In genomic region chr2:100820346-100821254, GRCh38 we compare ENCODE assay signal across 8 cellular contexts. TPM values are rescaled to one million over a fixed set of nuclear protein-coding genes. Genes with fewer than 3 reads are reported as not detected.
DNase-seq lines count a peak whose midpoint lies in the region; ATAC-seq and TF ChIP-seq lines count a peak whose summit lies in the region.

No MANE protein-coding gene starts in this region.

- H3K27me3 Mint-ChIP-seq in CD8-positive, alpha-beta T cell (ENCODE audit: low read depth): peaks cover 6% of the 10 kb centered on the region
- peaks cover 75% of the 10 kb centered on the region for H3K27me3 Mint-ChIP-seq in WTC11 (ENCODE audit: low read depth)

- peak overlapping the region; percentile 79 for H3K4me3 Mint-ChIP-seq in CD8-positive, alpha-beta T cell
- peak overlapping the region; percentile 73 for H3K4me3 Mint-ChIP-seq in WTC11

- DNase-seq in CD8-positive, alpha-beta T cell: no peak
- DNase-seq in WTC11 (ENCODE audit: low spot score) (peak; percentile 20), esophagus squamous epithelium (lab: John Stamatoyannopoulos, UW) (no peak), osteoblast (ENCODE audit: insufficient read length, low spot score, missing footprints) (peak; percentile 66), HUDEP-2 (lab: John Stamatoyannopoulos, UW; ENCODE audit: unreplicated experiment in 76 of 76) (no peak), NCI-H82 (lab: John Stamatoyannopoulos, UW) (no peak), SKM-1 (lab: John Stamatoyannopoulos, UW; ENCODE audit: unreplicated experiment) (no peak)

- no peaks in the 10 kb centered on the region for H3K9me3 ChIP-seq in CD8-positive, alpha-beta T cell (ENCODE audit: low read length)
- H3K9me3 ChIP-seq in esophagus squamous epithelium (no peaks in the 10 kb centered on the region), osteoblast (ENCODE audit: low read depth, low read length) (no peaks in the 10 kb centered on the region)

- POLR2A ChIA-PET in CD8-positive, alpha-beta T cell (lab: Charles Lee): interaction anchor here (0.5 kb wide), 1 partner anchor 37 kb away, joined by 3 read pairs; no protein-coding TSS in a partner anchor
- POLR2A ChIA-PET in WTC11 (lab: Charles Lee): no interaction called here

- peak overlapping the region; percentile 79 for H3K4me2 ChIP-seq in osteoblast (ENCODE audit: insufficient read depth, low read length)

- H3K27me3 ChIP-seq in CD8-positive, alpha-beta T cell (ENCODE audit: insufficient read depth, low read length): no peaks in the 10 kb centered on the region
- peaks cover 0 to 25% (median 0%) of the 10 kb centered on the region in 4 donors for H3K27me3 ChIP-seq in esophagus squamous epithelium
- peaks cover 15% of the 10 kb centered on the region for H3K27me3 ChIP-seq in osteoblast (ENCODE audit: insufficient read depth, low read length)

- peak overlapping the region; percentile 62 for H3K4me3 ChIP-seq in CD8-positive, alpha-beta T cell (ENCODE audit: low read depth, low read length)
- H3K4me3 ChIP-seq in esophagus squamous epithelium (peak overlapping the region; percentile 73 to 92 (median 81)), osteoblast (ENCODE audit: insufficient read depth, low read length) (peak overlapping the region; percentile 76)

- no peak overlapping the region for H3K27ac Mint-ChIP-seq in CD8-positive, alpha-beta T cell
- no peak overlapping the region for H3K27ac Mint-ChIP-seq in WTC11

- peak in 1 of 4 donors; percentile 30 for TF ChIP-seq POLR2A in esophagus squamous epithelium (IDR thresholded peaks at IDR 0.05)

- H3K36me3 ChIP-seq in CD8-positive, alpha-beta T cell (ENCODE audit: insufficient read depth, low read length): no peaks in the 10 kb centered on the region
- H3K36me3 ChIP-seq in esophagus squamous epithelium (no peaks in the 10 kb centered on the region), osteoblast (ENCODE audit: insufficient read depth, low read length) (no peaks in the 10 kb centered on the region)

- 0% methylated on average over 4 of the region's 90 CpGs; no CpG with 5 or more reads in 1 of the 2 donors for WGBS in esophagus squamous epithelium, 2 donors

- H3K79me2 ChIP-seq in osteoblast (ENCODE audit: insufficient read depth, low read length): peaks cover 17% of the 10 kb centered on the region

- H3K36me3 Mint-ChIP-seq in CD8-positive, alpha-beta T cell: no peaks in the 10 kb centered on the region
- H3K36me3 Mint-ChIP-seq in WTC11: no peaks in the 10 kb centered on the region

- no peaks in the 10 kb centered on the region for H3K9me3 Mint-ChIP-seq in CD8-positive, alpha-beta T cell
- H3K9me3 Mint-ChIP-seq in WTC11: no peaks in the 10 kb centered on the region

- CTCF ChIA-PET in CD8-positive, alpha-beta T cell (lab: Charles Lee): no interaction called here
- CTCF ChIA-PET in WTC11 (lab: Charles Lee): interaction anchor here (0.9 to 1.4 kb wide), 4 partner anchors 40 to 210 kb away, joined by 3 to 4 read pairs (median 4); no protein-coding TSS in a partner anchor

- H3K27ac ChIP-seq in CD8-positive, alpha-beta T cell (ENCODE audit: low read depth, low read length): no peak overlapping the region
- peak overlapping the region; percentile 94 to 98 (median 96) for H3K27ac ChIP-seq in esophagus squamous epithelium
- H3K27ac ChIP-seq in osteoblast (ENCODE audit: low read depth, low read length): no peak overlapping the region

- H4K20me1 ChIP-seq in osteoblast (ENCODE audit: insufficient read depth, low read length): no peaks in the 10 kb centered on the region

- peak overlapping the region; percentile 64 for H2AFZ ChIP-seq in osteoblast (ENCODE audit: low read length)

- H3K4me1 Mint-ChIP-seq in CD8-positive, alpha-beta T cell (ENCODE audit: low read depth): peaks cover 28% of the 10 kb centered on the region
- peaks cover 34% of the 10 kb centered on the region for H3K4me1 Mint-ChIP-seq in WTC11

- ATAC-seq in CD8-positive, alpha-beta T cell: peak; percentile 16
- ATAC-seq in WTC11: 0 out of 2 replicates have a peak, but pooled peaks have one; percentile 3
- ATAC-seq in HG03439 (IDR thresholded peaks at IDR 0.05; ENCODE audit: unreplicated experiment): no peak

- intact Hi-C loops in CD8-positive, alpha-beta T cell (cut with DNase I, micrococcal nuclease): no loop called here
- intact Hi-C loops in esophagus squamous epithelium (cut with DNase I): no loop called here

- peaks cover 13% of the 10 kb centered on the region for H3K4me1 ChIP-seq in CD8-positive, alpha-beta T cell (ENCODE audit: insufficient read depth, low read length)
- peaks cover 0 to 79% (median 23%) of the 10 kb centered on the region in 3 donors for H3K4me1 ChIP-seq in esophagus squamous epithelium
- H3K4me1 ChIP-seq in osteoblast (ENCODE audit: insufficient read depth, low read length): peaks cover 15% of the 10 kb centered on the region

- no peak for TF ChIP-seq CTCF in CD8-positive, alpha-beta T cell (IDR thresholded peaks at IDR 0.05)
- TF ChIP-seq CTCF in WTC11 (IDR thresholded peaks at IDR 0.05) (no peak), esophagus squamous epithelium (IDR thresholded peaks at IDR 0.05) (no peak), osteoblast (IDR thresholded peaks at IDR 0.05; ENCODE audit: extremely low read depth, low read depth, low read length) (no peak)

TF ChIP-seq in WTC11, 78 proteins besides CTCF, POLR2A, EP300 and RAD21 (continues in another document):
- TF ChIP-seq SMAD4 (CRISPR knock-in tag; IDR thresholded peaks at IDR 0.05): no peak
- TF ChIP-seq PRDM15 (CRISPR knock-in tag; IDR thresholded peaks at IDR 0.05): peak; percentile 78
- TF ChIP-seq ZNF263 (CRISPR knock-in tag; IDR thresholded peaks at IDR 0.05; ENCODE audit: low read depth): 0 out of 2 replicates have a peak, but pooled peaks have one; percentile 10
- TF ChIP-seq ZNF121 (CRISPR knock-in tag; IDR thresholded peaks at IDR 0.05): no peak
- no peak for TF ChIP-seq USF1 (CRISPR knock-in tag; IDR thresholded peaks at IDR 0.05)
- TF ChIP-seq ZNF416 (CRISPR knock-in tag; IDR thresholded peaks at IDR 0.05): no peak
- TF ChIP-seq FOXP4 (CRISPR knock-in tag; IDR thresholded peaks at IDR 0.05): no peak
- TF ChIP-seq ZMAT4 (CRISPR knock-in tag; IDR thresholded peaks at IDR 0.05): no peak
- TF ChIP-seq TP53 (CRISPR knock-in tag; IDR thresholded peaks at IDR 0.05): no peak
- no peak for TF ChIP-seq JAZF1 (CRISPR knock-in tag; IDR thresholded peaks at IDR 0.05)

RNA-seq across cellular contexts. Expression of gene NPAS2, which starts 0.7 kb away (rescaled TPM):
- total RNA-seq in CD8-positive, alpha-beta T cell: 10 to 100 TPM; 10.2 to 13.1 TPM
- total RNA-seq in WTC11 (2021): 1.9 to 3.7 TPM (median 2.6 TPM) in 3 replicates
- total RNA-seq in esophagus squamous epithelium: 10 to 100 TPM; 29.1 to 64.2 (median 39.1) TPM
- 8.3 and 8.7 TPM in 2 replicates for total RNA-seq in osteoblast

Comparison
In these comparisons a context has a peak if more than half of its experiments do, and no peak if none do; other contexts are left out.
1. DNase-seq: peak in WTC11 (single experiment) and osteoblast (single experiment); none in CD8-positive, alpha-beta T cell (0 of 7), esophagus squamous epithelium (single experiment), HUDEP-2 (0 of 76), NCI-H82 (single experiment) and SKM-1 (single experiment).
2. H3K27ac ChIP-seq: peak in esophagus squamous epithelium (4 of 4); none in CD8-positive, alpha-beta T cell (single experiment) and osteoblast (single experiment).
3. Peak in every context shown above with its lines, with median percentiles within 50 percentile points of each other: H3K4me3 ChIP-seq.